ENCODE assay signal across 12 cellular contexts in genomic region chr15:45112143-45112591, GRCh38. TPM values are rescaled to one million over a fixed set of nuclear protein-coding genes. Genes with fewer than 3 reads are reported as not detected.
DNase-seq lines count a peak whose midpoint lies in the region; ATAC-seq lines count a peak whose summit lies in the region.
"Had no signal": no experiment of that assay in that cellular context is flagged by ENCODE, and none has a peak within 500 bp of the region (broad histone marks: within the 10 kb centered on the region; RNA-seq: fewer than 3 reads in every experiment).

No MANE protein-coding gene starts in this region.

- H3K27ac Mint-ChIP-seq in activated CD8-positive, alpha-beta memory T cell treated with anti-CD3 and anti-CD28 coated beads, Interleukin-2, amount 10 ng/mL, durations not matched to agents 7 days and 5 days, result no peak overlapping the region
- H3K27ac Mint-ChIP-seq in activated CD4-positive, alpha-beta memory T cell treated with anti-CD3 and anti-CD28 coated beads for 36 hours, result no peak overlapping the region
- H3K27ac Mint-ChIP-seq in stimulated activated memory B cell treated with anti-CD40 and anti-IgM and Interleukin-4, amounts not matched to agents 10 μg/mL and 1 μg/mL and 100 μg/mL, for 72 hours, result no peak overlapping the region

- intact Hi-C loops in activated CD4-positive, alpha-beta memory T cell treated with anti-CD3 and anti-CD28 coated beads for 36 hours (cut with micrococcal nuclease), result no loop called here
- intact Hi-C loops in left colon (cut with DNase I, micrococcal nuclease), result no loop called here

- H3K36me3 Mint-ChIP-seq in activated CD8-positive, alpha-beta memory T cell treated with anti-CD3 and anti-CD28 coated beads, Interleukin-2, amount 10 ng/mL, durations not matched to agents 7 days and 5 days, result no peaks in the 10 kb centered on the region
- H3K36me3 Mint-ChIP-seq in activated CD4-positive, alpha-beta memory T cell treated with anti-CD3 and anti-CD28 coated beads for 36 hours, result no peaks in the 10 kb centered on the region
- H3K36me3 Mint-ChIP-seq in stimulated activated memory B cell treated with anti-CD40 and anti-IgM and Interleukin-4, amounts not matched to agents 10 μg/mL and 1 μg/mL and 100 μg/mL, for 72 hours, result no peaks in the 10 kb centered on the region

- H3K9me3 Mint-ChIP-seq in activated CD8-positive, alpha-beta memory T cell treated with anti-CD3 and anti-CD28 coated beads, Interleukin-2, amount 10 ng/mL, durations not matched to agents 7 days and 5 days (ENCODE audit: low read depth), result no peaks in the 10 kb centered on the region
- no peaks in the 10 kb centered on the region for H3K9me3 Mint-ChIP-seq in activated CD4-positive, alpha-beta memory T cell treated with anti-CD3 and anti-CD28 coated beads for 36 hours
- no peaks in the 10 kb centered on the region for H3K9me3 Mint-ChIP-seq in stimulated activated memory B cell treated with anti-CD40 and anti-IgM and Interleukin-4, amounts not matched to agents 10 μg/mL and 1 μg/mL and 100 μg/mL, for 72 hours

- H3K27me3 Mint-ChIP-seq in activated CD8-positive, alpha-beta memory T cell treated with anti-CD3 and anti-CD28 coated beads, Interleukin-2, amount 10 ng/mL, durations not matched to agents 7 days and 5 days, result peaks cover 74% of the 10 kb centered on the region
- H3K27me3 Mint-ChIP-seq in activated CD4-positive, alpha-beta memory T cell treated with anti-CD3 and anti-CD28 coated beads for 36 hours, result peaks cover 61% of the 10 kb centered on the region
- H3K27me3 Mint-ChIP-seq in stimulated activated memory B cell treated with anti-CD40 and anti-IgM and Interleukin-4, amounts not matched to agents 10 μg/mL and 1 μg/mL and 100 μg/mL, for 72 hours, result peaks cover 87% of the 10 kb centered on the region

- peaks cover 21% of the 10 kb centered on the region for H3K4me1 Mint-ChIP-seq in activated CD8-positive, alpha-beta memory T cell treated with anti-CD3 and anti-CD28 coated beads, Interleukin-2, amount 10 ng/mL, durations not matched to agents 7 days and 5 days
- peaks cover 30% of the 10 kb centered on the region for H3K4me1 Mint-ChIP-seq in activated CD4-positive, alpha-beta memory T cell treated with anti-CD3 and anti-CD28 coated beads for 36 hours (ENCODE audit: low read depth)
- H3K4me1 Mint-ChIP-seq in stimulated activated memory B cell treated with anti-CD40 and anti-IgM and Interleukin-4, amounts not matched to agents 10 μg/mL and 1 μg/mL and 100 μg/mL, for 72 hours, result peaks cover 41% of the 10 kb centered on the region

- DNase-seq in activated CD8-positive, alpha-beta memory T cell treated with anti-CD3 and anti-CD28 coated beads, Interleukin-2, amount 10 ng/mL, durations not matched to agents 7 days and 5 days, result no peak
- no peak for DNase-seq in activated CD8-positive, alpha-beta memory T cell treated with anti-CD3 and anti-CD28 coated beads for 24 hours
- DNase-seq in activated CD4-positive, alpha-beta memory T cell treated with anti-CD3 and anti-CD28 coated beads for 36 hours, result no peak
- DNase-seq in left colon (no peak), amniotic stem cell (lab: John Stamatoyannopoulos, UW) (no peak)
- DNase-seq: anterior cingulate cortex, left ventricle myocardium superior, NCI-H2029, small intestine had no signal

- peak overlapping the region; percentile 8 for H3K4me3 Mint-ChIP-seq in activated CD8-positive, alpha-beta memory T cell treated with anti-CD3 and anti-CD28 coated beads, Interleukin-2, amount 10 ng/mL, durations not matched to agents 7 days and 5 days
- H3K4me3 Mint-ChIP-seq in activated CD4-positive, alpha-beta memory T cell treated with anti-CD3 and anti-CD28 coated beads for 36 hours, result peak overlapping the region; percentile 27
- H3K4me3 Mint-ChIP-seq in stimulated activated memory B cell treated with anti-CD40 and anti-IgM and Interleukin-4, amounts not matched to agents 10 μg/mL and 1 μg/mL and 100 μg/mL, for 72 hours, result peak overlapping the region; percentile 48

- no peak for ATAC-seq in activated CD8-positive, alpha-beta memory T cell treated with anti-CD3 and anti-CD28 coated beads, Interleukin-2, amount 10 ng/mL, durations not matched to agents 7 days and 5 days
- no peak for ATAC-seq in stimulated activated memory B cell treated with anti-CD40 and anti-IgM and Interleukin-4, amounts not matched to agents 10 μg/mL and 1 μg/mL and 100 μg/mL, for 72 hours
- ATAC-seq in left colon, result no peak
- no peak for ATAC-seq in GM19452 (IDR thresholded peaks at IDR 0.05; ENCODE audit: unreplicated experiment)
- ATAC-seq: left ventricle myocardium superior had no signal

- POLR2A ChIA-PET in activated CD4-positive, alpha-beta memory T cell treated with anti-CD3 and anti-CD28 coated beads for 36 hours (lab: Charles Lee), result no interaction called here

- CTCF ChIA-PET in activated CD8-positive, alpha-beta memory T cell treated with anti-CD3 and anti-CD28 coated beads, Interleukin-2, amount 10 ng/mL, durations not matched to agents 7 days and 5 days (lab: Charles Lee), result no interaction called here
- CTCF ChIA-PET in activated CD4-positive, alpha-beta memory T cell treated with anti-CD3 and anti-CD28 coated beads for 36 hours (lab: Charles Lee), result interaction anchor here (1.1 to 1.5 kb wide), 2 partner anchors 9 to 14 kb away, joined by 3 to 4 read pairs; no protein-coding TSS in a partner anchor

- peak overlapping the region; percentile 14 for H3K4me3 ChIP-seq in iPS-11a (ENCODE audit: low read depth, low read length)

RNA-seq across cellular contexts. Expression of gene DUOX2, which starts 1.8 kb away (rescaled TPM):
- total RNA-seq in activated CD8-positive, alpha-beta memory T cell treated with anti-CD3 and anti-CD28 coated beads, Interleukin-2, amount 10 ng/mL, durations not matched to agents 7 days and 5 days, result not detected
- total RNA-seq in activated CD4-positive, alpha-beta memory T cell treated with anti-CD3 and anti-CD28 coated beads for 36 hours, result under 1 TPM; 0.02 to 0.19 TPM
- total RNA-seq in left colon, result 10 to 100 TPM in 1 of 2 donors, 1 to 10 TPM in 1; 3.9 to 30.4 TPM

RNA-seq across cellular contexts. Expression of gene DUOXA2, which starts 2.0 kb away (rescaled TPM):
- not detected for total RNA-seq in activated CD8-positive, alpha-beta memory T cell treated with anti-CD3 and anti-CD28 coated beads, Interleukin-2, amount 10 ng/mL, durations not matched to agents 7 days and 5 days
- total RNA-seq in activated CD4-positive, alpha-beta memory T cell treated with anti-CD3 and anti-CD28 coated beads for 36 hours, result not detected
- 1 to 10 TPM; 1.3 to 4.9 TPM for total RNA-seq in left colon
- total RNA-seq: left ventricle myocardium superior had no signal

RNA-seq across cellular contexts. Expression of gene DUOXA1, which starts 17.5 kb away (rescaled TPM):
- not detected for total RNA-seq in activated CD8-positive, alpha-beta memory T cell treated with anti-CD3 and anti-CD28 coated beads, Interleukin-2, amount 10 ng/mL, durations not matched to agents 7 days and 5 days
- under 1 TPM; 0.19 to 0.36 TPM for total RNA-seq in activated CD4-positive, alpha-beta memory T cell treated with anti-CD3 and anti-CD28 coated beads for 36 hours
- 1 to 10 TPM in 1 of 2 donors, under 1 TPM in 1; 0.67 to 1.6 TPM for total RNA-seq in left colon

RNA-seq across cellular contexts. Expression of gene DUOX1, which starts 17.6 kb away (rescaled TPM):
- under 1 TPM in 1 of 2 experiments, not detected in 1; 0.07 TPM for total RNA-seq in activated CD8-positive, alpha-beta memory T cell treated with anti-CD3 and anti-CD28 coated beads, Interleukin-2, amount 10 ng/mL, durations not matched to agents 7 days and 5 days
- total RNA-seq in activated CD4-positive, alpha-beta memory T cell treated with anti-CD3 and anti-CD28 coated beads for 36 hours, result under 1 TPM; 0.51 to 0.74 TPM
- total RNA-seq in left colon, result under 1 TPM; 0.56 to 0.85 TPM

Comparison
In these comparisons a context has a peak if more than half of its experiments do, and no peak if none do; other contexts are left out.
1. RNA of gene DUOX2, which starts 1.8 kb away (total RNA-seq): 3.9 to 30.4 TPM in left colon; 0.02 to 0.19 TPM in activated CD4-positive, alpha-beta memory T cell treated with anti-CD3 and anti-CD28 coated beads for 36 hours and not detected in activated CD8-positive, alpha-beta memory T cell treated with anti-CD3 and anti-CD28 coated beads, Interleukin-2, amount 10 ng/mL, durations not matched to agents 7 days and 5 days; every median in the first group is over 4 times any median in the second.
2. Peak in every context shown above with its lines, with median percentiles within 50 percentile points of each other: H3K4me3 Mint-ChIP-seq.